In genomic region chr19:1132625-1133383, GRCh38 we compare ENCODE assay signal across 8 cellular contexts. TPM values are rescaled to one million over a fixed set of nuclear protein-coding genes. Genes with fewer than 3 reads are reported as not detected.
DNase-seq lines count a peak whose midpoint lies in the region; ATAC-seq and TF ChIP-seq lines count a peak whose summit lies in the region.

No MANE protein-coding gene starts in this region.

- ATAC-seq in HG03354 (IDR thresholded peaks at IDR 0.05; ENCODE audit: poor library complexity, severe bottlenecking, unreplicated experiment) (peak; percentile 12), left lobe of liver (peak; percentile 2)

- TF ChIP-seq POLR2A in tibial nerve (IDR thresholded peaks at IDR 0.05): no peak

- peaks cover 0 to 28% (median 0%) of the 10 kb centered on the region in 3 donors for H3K36me3 ChIP-seq in tibial nerve

- 55 to 56% methylated on average over 34 to 39 of the region's 46 CpGs for WGBS in tibial nerve, 2 donors

- DNase-seq in amniotic epithelial cell (ENCODE audit: low read depth) (peak; percentile 47), left lobe of liver (ENCODE audit: low spot score) (no peak), tibial nerve (ENCODE audit: low spot score in 2 of 2) (no peak), NCI-H1092 treated with DMSO at 0.1 percent for 48 hours (lab: John Stamatoyannopoulos, UW) (no peak), dedifferentiated amniotic fluid mesenchymal stem cell (ENCODE audit: extremely low spot score) (no peak), ureter (ENCODE audit: low spot score) (no peak)

- TF ChIP-seq CTCF in GM12875 (IDR thresholded peaks at IDR 0.05; ENCODE audit: borderline replicate concordance, insufficient read depth, low read depth, low read length) (no peak), tibial nerve (IDR thresholded peaks at IDR 0.05) (no peak)

- peak overlapping the region in 3 of 4 donors; percentile 92 to 94 (median 92) for H3K27ac ChIP-seq in tibial nerve

- no peaks in the 10 kb centered on the region for H3K9me3 ChIP-seq in tibial nerve

- H3K27me3 ChIP-seq in tibial nerve: no peaks in the 10 kb centered on the region

- no peak for TF ChIP-seq EP300 in tibial nerve (IDR thresholded peaks at IDR 0.05)

- H3K4me3 ChIP-seq in GM12875 (ENCODE audit: low read depth, low read length): peak overlapping the region; percentile 85
- peak overlapping the region; percentile 50 to 97 (median 76) for H3K4me3 ChIP-seq in tibial nerve

- H3K4me1 ChIP-seq in tibial nerve: peaks cover 0 to 85% (median 45%) of the 10 kb centered on the region in 4 donors

RNA-seq across cellular contexts. Expression of gene GPX4, which starts 29.0 kb away (rescaled TPM):
- 247 TPM for total RNA-seq in left lobe of liver
- total RNA-seq in tibial nerve: 100 to 1,000 TPM; 337 to 518 (median 493) TPM
- 213 TPM for total RNA-seq in ureter

RNA-seq across cellular contexts. Expression of gene POLR2E, which starts 37.6 kb away (rescaled TPM):
- total RNA-seq in left lobe of liver: 143 TPM
- 100 to 1,000 TPM in 3 of 4 donors, 10 to 100 TPM in 1; 81.6 to 136 (median 121) TPM for total RNA-seq in tibial nerve
- total RNA-seq in ureter: 138 TPM

RNA-seq across cellular contexts. Expression of gene SBNO2, which starts 41.3 kb away (rescaled TPM):
- total RNA-seq in left lobe of liver: 22.6 TPM
- 100 to 1,000 TPM in 1 of 4 donors, 10 to 100 TPM in 3; 26.6 to 105 (median 39.3) TPM for total RNA-seq in tibial nerve
- total RNA-seq in ureter: 122 TPM
